ENCODE assay signal across 19 cellular contexts in the genomic region with DNA sequence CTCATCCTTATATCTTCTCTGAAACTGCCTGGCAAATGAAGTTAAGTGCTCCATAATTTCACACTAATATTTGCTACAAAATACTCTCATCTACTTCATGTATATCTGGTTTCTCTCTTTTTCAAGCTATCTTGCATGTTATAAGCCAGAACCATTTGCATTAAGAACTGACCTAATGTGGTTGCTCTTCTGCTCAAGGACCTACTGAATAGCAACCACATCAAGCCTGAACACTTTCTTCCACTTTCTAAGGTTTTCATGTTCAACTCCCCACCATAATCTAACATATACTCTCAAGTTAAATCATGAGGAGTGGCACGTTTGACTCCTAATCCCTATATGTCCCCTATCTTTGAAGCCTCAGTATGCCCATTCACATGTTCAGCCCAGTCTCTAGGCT. TPM values are rescaled to one million over a fixed set of nuclear protein-coding genes. Genes with fewer than 3 reads are reported as not detected.
DNase-seq lines count a peak whose midpoint lies in the region; ATAC-seq, FAIRE-seq and TF ChIP-seq lines count a peak whose summit lies in the region.
"Had no signal": no experiment of that assay in that cellular context is flagged by ENCODE, and none has a peak within 500 bp of the region (broad histone marks: within the 10 kb centered on the region; RNA-seq: fewer than 3 reads in every experiment).

No MANE protein-coding gene starts in this region.

- H3K27me3 ChIP-seq in BLaER1 (no peaks in the 10 kb centered on the region), GM23338 (ENCODE audit: insufficient read depth) (no peaks in the 10 kb centered on the region), GM12878 (replicated peaks in 1 of 2; ENCODE audit: control insufficient read depth in 2 of 2, insufficient read depth in 2 of 2, low read length in 1 of 2) (no peaks in the 10 kb centered on the region), Peyer's patch (no peaks in the 10 kb centered on the region)

- TF ChIP-seq EP300 in GM12878 (IDR thresholded peaks at IDR 0.05; ENCODE audit: borderline replicate concordance in 1 of 2, control insufficient read depth in 1 of 2, low read depth in 2 of 2, low read length in 2 of 2), result 0 out of 4 replicates have a peak, but pooled peaks of 1 of the 2 experiments have one; percentile 29

- CTCF ChIA-PET in GM12878 (lab: Yijun Ruan, JAX), result interaction anchor here (1.0 to 2.4 kb wide), 5 partner anchors 10 to 204 kb away, joined by 4 to 11 read pairs (median 5); no protein-coding TSS in a partner anchor

- H3K4me3 Mint-ChIP-seq in GM23338, result no peak overlapping the region
- H3K4me3 Mint-ChIP-seq: CD4-positive, alpha-beta T cell; T-cell had no signal

- H2AFZ ChIP-seq in GM23338, result peak overlapping the region; percentile 45; the same call in 1 of the 2 replicates
- no peak overlapping the region; the same call in 1 of the 2 replicates for H2AFZ ChIP-seq in GM12878 (ENCODE audit: control insufficient read depth, low read depth, low read length)

- H3K27ac ChIP-seq in BLaER1 (no peak overlapping the region; the same call in 1 of the 2 replicates), GM23338 (ENCODE audit: low read depth) (no peak overlapping the region), GM12878 (ENCODE audit: control insufficient read depth, insufficient read depth) (no peak overlapping the region), Peyer's patch (no peak overlapping the region)
- H3K27ac ChIP-seq: A549 had no signal

- H3K4me2 ChIP-seq in BLaER1, result peak overlapping the region; percentile 21
- no peak overlapping the region for H3K4me2 ChIP-seq in GM23338
- H3K4me2 ChIP-seq in GM12878 (ENCODE audit: control insufficient read depth, insufficient read depth), result no peak overlapping the region
- H3K4me2 ChIP-seq: A549 had no signal

- SMC1A ChIA-PET in GM12878 (lab: Charles Lee; ENCODE audit: uncharacterized antibody, unreplicated experiment), result interaction anchor here (1.0 to 8.4 kb wide), 14 partner anchors 9 to 128 kb away, joined by 3 to 175 read pairs (median 8); no protein-coding TSS in a partner anchor

- H3F3A ChIP-seq in GM23338 (replicated peaks; ENCODE audit: low read depth), result no peaks in the 10 kb centered on the region

- H3K9me3 ChIP-seq in BLaER1 (no peaks in the 10 kb centered on the region; the same call in 1 of the 2 replicates), GM12878 (replicated peaks; ENCODE audit: control insufficient read depth, insufficient read depth, low read length) (no peaks in the 10 kb centered on the region), Peyer's patch (no peaks in the 10 kb centered on the region)
- H3K9me3 ChIP-seq: A549 had no signal

- H3K4me1 ChIP-seq in BLaER1 (peaks cover 96% of the 10 kb centered on the region), GM23338 (ENCODE audit: insufficient read depth) (no peaks in the 10 kb centered on the region), GM12878 (ENCODE audit: control insufficient read depth, insufficient read depth, low read length) (peaks cover 10% of the 10 kb centered on the region; the same call in 1 of the 2 replicates), Peyer's patch (no peaks in the 10 kb centered on the region)

- no peak overlapping the region for H3K27ac Mint-ChIP-seq in GM23338
- H3K27ac Mint-ChIP-seq: CD4-positive, alpha-beta T cell had no signal

- H3K79me2 ChIP-seq in GM23338 (replicated peaks; ENCODE audit: insufficient read depth) (no peaks in the 10 kb centered on the region), GM12878 (ENCODE audit: control insufficient read depth, insufficient read depth, low read length) (no peaks in the 10 kb centered on the region)

- H3K4me3 ChIP-seq in BLaER1 (no peak overlapping the region), GM23338 (no peak overlapping the region), GM12878 (no peak overlapping the region), Peyer's patch (no peak overlapping the region)
- H3K4me3 ChIP-seq: A549 had no signal

- POLR2A ChIA-PET in GM12878 (lab: Charles Lee), result interaction anchor here (1.0 to 2.4 kb wide), 6 partner anchors 21 to 87 kb away, joined by 3 to 9 read pairs (median 4); no protein-coding TSS in a partner anchor

- no peaks in the 10 kb centered on the region for H3K27me3 Mint-ChIP-seq in GM23338 (ENCODE audit: insufficient read depth, low read depth, poor library complexity)
- H3K27me3 Mint-ChIP-seq: CD4-positive, alpha-beta T cell; T-cell had no signal

- ATAC-seq in GM23338 (no peak), HG03354 (IDR thresholded peaks at IDR 0.05; ENCODE audit: poor library complexity, severe bottlenecking, unreplicated experiment) (peak; percentile 25), GM12878 (peak; percentile 28)
- ATAC-seq: A549, PC-3, T-cell had no signal

- in situ Hi-C loops in GM12878 (cut with MboI), result no loop called here

- TF ChIP-seq CTCF in GM23338 (conservative IDR thresholded peaks at IDR 0.05; ENCODE audit: low read depth in 2 of 2) (no peak), GM12878 (IDR thresholded peaks at IDR 0.05 in 2 of 3, conservative IDR thresholded peaks at IDR 0.05 in 1 of 3; ENCODE audit: control insufficient read depth in 2 of 3, extremely low read depth in 1 of 3, insufficient read depth in 1 of 3, low read depth in 3 of 3, low read length in 3 of 3) (no peak), Peyer's patch (IDR thresholded peaks at IDR 0.05) (no peak)

- BruUV-seq in GM12878 (replicated peaks; lab: Mats Ljungman, UMichigan), result no TSS peak

- TF ChIP-seq RAD21 in GM12878 (IDR thresholded peaks at IDR 0.05; ENCODE audit: insufficient read depth, low read depth, low read length), result no peak

- 8% methylated on average over 1 of the region's 1 CpG for WGBS in GM12878 (ENCODE audit: insufficient coverage, insufficient replicate concordance, low lambda C conversion rate, missing lambda C conversion rate)

- no peaks in the 10 kb centered on the region for H3K36me3 ChIP-seq in BLaER1
- no peaks in the 10 kb centered on the region for H3K36me3 ChIP-seq in GM23338 (ENCODE audit: insufficient read depth)
- H3K36me3 ChIP-seq in GM12878 (ENCODE audit: control insufficient read depth in 2 of 2, insufficient read depth in 2 of 2, low read length in 1 of 2), result no peaks in the 10 kb centered on the region
- H3K36me3 ChIP-seq in Peyer's patch, result no peaks in the 10 kb centered on the region

- H3K4me1 Mint-ChIP-seq in GM23338, result no peaks in the 10 kb centered on the region

- H3K9ac ChIP-seq in BLaER1, result no peak overlapping the region
- H3K9ac ChIP-seq in GM12878 (ENCODE audit: control insufficient read depth, insufficient read depth, low read length), result no peak overlapping the region

- DNase-seq in GM23338 (ENCODE audit: low spot score), result no peak
- DNase-seq in GM12878 (ENCODE audit: low read depth, low spot score), result no peak
- DNase-seq in Peyer's patch, result no peak
- no peak for DNase-seq in activated CD8-positive, alpha-beta memory T cell treated with anti-CD3 and anti-CD28 coated beads for 24 hours
- DNase-seq in activated CD8-positive, alpha-beta memory T cell treated with anti-CD3 and anti-CD28 coated beads, Interleukin-2, amount 50 U/mL, for 4 hours, result no peak
- no peak for DNase-seq in pons (ENCODE audit: low spot score)
- DNase-seq: CD4-positive, alpha-beta T cell; DMS79; KG1; NCI-H1105 treated with DMSO at 0.1 percent for 48 hours; NCI-H187; NCI-H446; PC-3; T-cell had no signal

- no peak for TF ChIP-seq POLR2A in GM12878 (IDR thresholded peaks at IDR 0.05; ENCODE audit: low read depth, low read length)
- TF ChIP-seq POLR2A in Peyer's patch (IDR thresholded peaks at IDR 0.05), result no peak

- H3K9me3 Mint-ChIP-seq in GM23338, result no peaks in the 10 kb centered on the region
- H3K9me3 Mint-ChIP-seq: CD4-positive, alpha-beta T cell; T-cell had no signal

- H3K36me3 Mint-ChIP-seq in GM23338 (ENCODE audit: low read depth), result no peaks in the 10 kb centered on the region
- H3K36me3 Mint-ChIP-seq: T-cell had no signal

- no peak for FAIRE-seq in GM12878 (lab: Jason Lieb, UNC)
- FAIRE-seq: A549, G401.6 had no signal

- H3K9me2 ChIP-seq in GM23338 (ENCODE audit: insufficient read depth), result no peaks in the 10 kb centered on the region

- RAD21 ChIA-PET in GM12878 (lab: Charles Lee; ENCODE audit: unreplicated experiment), result interaction anchor here (0.8 to 4.7 kb wide), 15 partner anchors 20 to 456 kb away, joined by 3 to 20 read pairs (median 4); a partner anchor contains a TSS

- no peaks in the 10 kb centered on the region for H4K20me1 ChIP-seq in BLaER1
- no peaks in the 10 kb centered on the region for H4K20me1 ChIP-seq in GM23338 (replicated peaks; ENCODE audit: insufficient read depth)
- no peaks in the 10 kb centered on the region for H4K20me1 ChIP-seq in GM12878 (ENCODE audit: control insufficient read depth, insufficient read depth)

- intact Hi-C loops in GM12878 (cut with micrococcal nuclease; ENCODE audit: unreplicated experiment), result no loop called here

RNA-seq across cellular contexts. Expression of a gene that starts 27.2 kb away (rescaled TPM):
- total RNA-seq in GM23338 (2014; rRNA removed; shearing (Covaris generic)), result not detected in 2 replicates
- not detected in 2 replicates for polyA plus RNA-seq in GM23338 (2016; fragmentation: Nextera tagmentation; extraction: Ambion mirVana)
- total RNA-seq in GM12878 (2013; cell fraction: nucleolus; rRNA removed), result 1,986 and 2,133 TPM in 2 replicates
- 43.7 and 68.1 TPM in 2 replicates for total RNA-seq in GM12878 (2014; rRNA removed)
- 61.3 and 76.2 TPM in 2 replicates for total RNA-seq in GM12878 (2014; rRNA removed; fragmentation: Illumina TruSeq; extraction: Trizol)
- 38.5 and 45.8 TPM in 2 replicates for total RNA-seq in GM12878 (2021)
- polyA plus RNA-seq in GM12878 (2011; ENCODE audit: low read depth), result 60.0 TPM
- polyA plus RNA-seq in GM12878 (2011; rRNA removed), result 882 and 1,502 TPM in 2 replicates
- polyA plus RNA-seq in GM12878 (2011; cell fraction: cytosol; rRNA removed), result 230 and 358 TPM in 2 replicates
- 346 and 598 TPM in 2 replicates for polyA plus RNA-seq in GM12878 (2011; cell fraction: nucleus; rRNA removed)
- 92.1 and 280 TPM in 2 replicates for polyA plus RNA-seq in GM12878 (2012)
- polyA plus RNA-seq in GM12878 (2014; fragmentation: Illumina TruSeq; extraction: Trizol), result 48.2 and 72.9 TPM in 2 replicates
- polyA plus RNA-seq in GM12878 (2014; fragmentation: Nextera tagmentation; extraction: Ambion mirVana), result 10 to 100 TPM; 50.8 to 52.2 TPM
- polyA plus RNA-seq in GM12878 (2014; rRNA removed), result 26.6 and 38.0 TPM in 2 replicates
- 10 to 100 TPM; 20.7 to 21.3 TPM for polyA plus RNA-seq in GM12878 (2016; fragmentation: Nextera tagmentation; extraction: Ambion mirVana)
- 283 and 396 TPM in 2 replicates for polyA minus RNA-seq in GM12878 (2011; rRNA and poly(A)+ RNA removed)
- 140 and 173 TPM in 2 replicates for polyA minus RNA-seq in GM12878 (2011; cell fraction: cytosol; rRNA and poly(A)+ RNA removed)
- 1,153 and 1,417 TPM in 2 replicates for polyA minus RNA-seq in GM12878 (2011; cell fraction: nucleus; rRNA and poly(A)+ RNA removed)
- 100 to 1,000 TPM in 1 of 4 donors, 10 to 100 TPM in 2, 1 to 10 TPM in 1; 5.3 to 149 (median 20.0) TPM for total RNA-seq in Peyer's patch
- total RNA-seq: PC-3 had no signal
- polyA plus RNA-seq: A549 had no signal

RNA-seq across cellular contexts. Expression of a gene that starts 33.2 kb away (rescaled TPM):
- total RNA-seq in GM23338 (2014; rRNA removed; shearing (Covaris generic)), result not detected in 2 replicates
- polyA plus RNA-seq in GM23338 (2016; fragmentation: Nextera tagmentation; extraction: Ambion mirVana) (not detected in 2 replicates), GM12878 (2011; rRNA removed) (16.0 and 33.6 TPM in 2 replicates), GM12878 (2014; fragmentation: Illumina TruSeq; extraction: Trizol) (0.35 and 0.63 TPM in 2 replicates), GM12878 (2014; fragmentation: Nextera tagmentation; extraction: Ambion mirVana) (under 1 TPM; 0.66 to 0.77 TPM), GM12878 (2014; rRNA removed) (0.16 and 0.36 TPM in 2 replicates), GM12878 (2016; fragmentation: Nextera tagmentation; extraction: Ambion mirVana) (under 1 TPM in 1 of 2 experiments, not detected in 1; 0.26 TPM)
- 2.9 and 3.3 TPM in 2 replicates for total RNA-seq in GM12878 (2013; cell fraction: nucleolus; rRNA removed)
- total RNA-seq in GM12878 (2014; rRNA removed) (0.23 and 0.33 TPM in 2 replicates), GM12878 (2014; rRNA removed; fragmentation: Illumina TruSeq; extraction: Trizol) (0.28 and 0.36 TPM in 2 replicates), GM12878 (2021) (0.23 and 0.29 TPM in 2 replicates), Peyer's patch (10 to 100 TPM in 1 of 4 donors, 1 to 10 TPM in 2, not detected in 1; 3.1 to 11.9 (median 6.6) TPM)
- polyA plus RNA-seq in GM12878 (2011; ENCODE audit: low read depth), result 0.17 TPM
- 2.7 and 2.9 TPM in 2 replicates for polyA plus RNA-seq in GM12878 (2011; cell fraction: cytosol; rRNA removed)
- 19.3 and 26.7 TPM in 2 replicates for polyA plus RNA-seq in GM12878 (2011; cell fraction: nucleus; rRNA removed)
- polyA plus RNA-seq in GM12878 (2012), result 0.41 and 0.52 TPM in 2 replicates
- polyA minus RNA-seq in GM12878 (2011; rRNA and poly(A)+ RNA removed), result 6.7 and 7.0 TPM in 2 replicates
- 1.1 and 1.5 TPM in 2 replicates for polyA minus RNA-seq in GM12878 (2011; cell fraction: cytosol; rRNA and poly(A)+ RNA removed)
- 14.4 and 18.1 TPM in 2 replicates for polyA minus RNA-seq in GM12878 (2011; cell fraction: nucleus; rRNA and poly(A)+ RNA removed)
- total RNA-seq: SK-MEL-5 had no signal
- polyA plus RNA-seq: A549 had no signal
